In genomic region chr7:20350996-20351692, GRCh38 we compare ENCODE assay signal across 1 cellular context.
TF ChIP-seq lines count a peak whose summit lies in the region.

No MANE protein-coding gene starts in this region.

TF ChIP-seq in GM12878, 131 proteins besides CTCF, POLR2A, EP300 and RAD21:
- TF ChIP-seq IRF5 (IDR thresholded peaks at IDR 0.05; ENCODE audit: borderline replicate concordance) (no peak), BACH1 (IDR thresholded peaks at IDR 0.05; ENCODE audit: borderline replicate concordance) (peak; percentile 61; the same call in 1 of the 2 replicates)
TF ChIP-seq in GM12878: peak in this region for 1.
